In genomic region chr1:225242611-225243010, GRCh38 we compare ENCODE assay signal across 22 cellular contexts.
A peak's percentile ranks its signal among the peaks of the same experiment; 100 is the strongest.
DNase-seq lines count a peak whose midpoint lies in the region; ATAC-seq lines count a peak whose summit lies in the region.
"Had no signal": no experiment of that assay in that cellular context is flagged by ENCODE, and none has a peak within 500 bp of the region (broad histone marks: within the 10 kb centered on the region; RNA-seq: fewer than 3 reads in every experiment).

No MANE protein-coding gene starts in this region.

- no peak for ATAC-seq in GM18867 (IDR thresholded peaks at IDR 0.05; ENCODE audit: unreplicated experiment)
- ATAC-seq: A549, GM23338, HCT116 had no signal

- intact Hi-C loops in activated T-helper 2 cell treated with anti-CD3 and anti-CD28 coated beads, Interferon-gamma antibody, Interleukin-2, Interleukin-4, amounts not matched to agents 10 μg/mL and 5 μg/mL and 100 μg/mL, durations not matched to agents 14 hours and 24 hours and 36 hours (cut with micrococcal nuclease), result no loop called here

- no peak overlapping the region for H3K4me3 Mint-ChIP-seq in activated T-helper 2 cell treated with anti-CD3 and anti-CD28 coated beads, Interferon-gamma antibody, Interleukin-2, Interleukin-4, amounts not matched to agents 10 μg/mL and 5 μg/mL and 100 μg/mL, durations not matched to agents 14 hours and 24 hours and 36 hours (ENCODE audit: low read depth)
- H3K4me3 Mint-ChIP-seq: CD14-positive monocyte; CD4-positive, alpha-beta T cell; CD8-positive, alpha-beta memory T cell; GM23338; H9; HFFc6 had no signal

- H3K27me3 Mint-ChIP-seq in activated T-helper 2 cell treated with anti-CD3 and anti-CD28 coated beads, Interferon-gamma antibody, Interleukin-2, Interleukin-4, amounts not matched to agents 10 μg/mL and 5 μg/mL and 100 μg/mL, durations not matched to agents 14 hours and 24 hours and 36 hours (ENCODE audit: low read depth), result no peaks in the 10 kb centered on the region

- DNase-seq in COR-L47 (lab: John Stamatoyannopoulos, UW) (peak; percentile 65), NCI-H1417 (lab: John Stamatoyannopoulos, UW) (peak in 2 of 3 experiments; percentile 21 to 81), NCI-H69 (lab: John Stamatoyannopoulos, UW) (peak; percentile 34), SHP77 (lab: John Stamatoyannopoulos, UW) (no peak)
- no peak for DNase-seq in activated T-helper 2 cell treated with anti-CD3 and anti-CD28 coated beads, Interferon-gamma antibody, Interleukin-2, Interleukin-4, amounts not matched to agents 10 μg/mL and 5 μg/mL and 100 μg/mL, durations not matched to agents 14 hours and 24 hours and 36 hours (ENCODE audit: low spot score)
- DNase-seq: 8988T; ACHN; AML-193; BE2C; Calu3; CD4-positive, alpha-beta T cell; CD8-positive, alpha-beta memory T cell; DMS53; DMS79 treated with DMSO at 0.1 percent for 48 hours; GF-D8; H9; HFFc6 had no signal

- H3K4me1 Mint-ChIP-seq in activated T-helper 2 cell treated with anti-CD3 and anti-CD28 coated beads, Interferon-gamma antibody, Interleukin-2, Interleukin-4, amounts not matched to agents 10 μg/mL and 5 μg/mL and 100 μg/mL, durations not matched to agents 14 hours and 24 hours and 36 hours (ENCODE audit: low read depth), result no peaks in the 10 kb centered on the region
- H3K4me1 Mint-ChIP-seq: CD8-positive, alpha-beta memory T cell; GM23338; H9 had no signal

- H3K9me3 Mint-ChIP-seq in activated T-helper 2 cell treated with anti-CD3 and anti-CD28 coated beads, Interferon-gamma antibody, Interleukin-2, Interleukin-4, amounts not matched to agents 10 μg/mL and 5 μg/mL and 100 μg/mL, durations not matched to agents 14 hours and 24 hours and 36 hours, result no peaks in the 10 kb centered on the region
- H3K9me3 Mint-ChIP-seq: CD4-positive, alpha-beta T cell had no signal

- no peak overlapping the region for H3K27ac Mint-ChIP-seq in activated T-helper 2 cell treated with anti-CD3 and anti-CD28 coated beads, Interferon-gamma antibody, Interleukin-2, Interleukin-4, amounts not matched to agents 10 μg/mL and 5 μg/mL and 100 μg/mL, durations not matched to agents 14 hours and 24 hours and 36 hours
- H3K27ac Mint-ChIP-seq: CD14-positive monocyte; CD4-positive, alpha-beta T cell; CD8-positive, alpha-beta memory T cell; GM23338; H9; HFFc6 had no signal

- no peaks in the 10 kb centered on the region for H3K36me3 Mint-ChIP-seq in activated T-helper 2 cell treated with anti-CD3 and anti-CD28 coated beads, Interferon-gamma antibody, Interleukin-2, Interleukin-4, amounts not matched to agents 10 μg/mL and 5 μg/mL and 100 μg/mL, durations not matched to agents 14 hours and 24 hours and 36 hours (ENCODE audit: low read depth)
- H3K36me3 Mint-ChIP-seq: CD14-positive monocyte had no signal

Comparison
In these comparisons a context has a peak if more than half of its experiments do, and no peak if none do; other contexts are left out.
1. DNase-seq: peak in COR-L47 (single experiment), NCI-H1417 (2 of 3) and NCI-H69 (single experiment); none in SHP77 (0 of 2) and activated T-helper 2 cell treated with anti-CD3 and anti-CD28 coated beads, Interferon-gamma antibody, Interleukin-2, Interleukin-4, amounts not matched to agents 10 μg/mL and 5 μg/mL and 100 μg/mL, durations not matched to agents 14 hours and 24 hours and 36 hours (single experiment).